In the genomic region with DNA sequence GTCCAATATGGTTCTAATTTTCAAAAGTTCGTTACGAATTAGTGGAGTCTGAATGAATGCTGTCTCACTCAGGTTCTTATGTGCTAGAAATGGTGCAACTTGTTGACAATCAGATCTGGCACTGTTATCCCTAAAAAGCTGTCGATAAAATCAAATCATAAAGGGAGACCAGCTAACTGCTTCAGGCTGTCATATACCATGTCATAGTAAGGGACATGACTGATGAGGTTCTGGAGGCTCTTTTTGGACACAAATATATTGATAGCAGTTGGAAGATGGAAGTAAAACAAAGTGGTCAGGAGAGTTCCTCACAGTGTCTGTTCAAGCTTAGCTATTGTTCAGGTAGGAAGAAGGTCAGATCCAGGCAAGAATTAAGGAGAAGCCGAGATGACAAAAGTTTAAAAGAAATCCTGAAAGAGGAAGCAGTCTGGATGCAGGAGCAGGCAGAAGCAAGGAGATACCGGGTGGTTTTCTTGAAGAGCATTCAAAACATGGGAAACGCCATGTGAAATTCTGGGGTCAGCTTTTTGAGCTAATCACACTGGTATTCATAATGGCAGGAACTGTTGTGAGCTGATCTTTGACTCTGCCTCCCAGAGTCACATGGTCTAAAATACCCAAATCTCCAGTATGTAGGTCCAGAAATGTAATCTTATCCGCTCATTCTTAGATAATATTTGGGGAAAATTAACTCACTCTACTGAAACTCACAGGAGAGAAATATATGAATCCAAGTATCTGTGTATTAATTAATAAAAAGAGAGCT, we compare ENCODE assay signal across 32 cellular contexts. TPM values are rescaled to one million over a fixed set of nuclear protein-coding genes. Genes with fewer than 3 reads are reported as not detected.
"Had no signal": no experiment of that assay in that cellular context is flagged by ENCODE, and none has a peak within 500 bp of the region (broad histone marks: within the 10 kb centered on the region; RNA-seq: fewer than 3 reads in every experiment).

No MANE protein-coding gene starts in this region.

- FAIRE-seq: colon, kidney, small intestine, urothelium cell line had no signal

- H3K27ac ChIP-seq: adrenal gland, dorsolateral prefrontal cortex, lower lobe of right lung, right lobe of liver, thoracic aorta had no signal

- H3K36me3 ChIP-seq: adrenal gland, lower lobe of right lung, right lobe of liver, thoracic aorta had no signal

- DNase-seq: activated CD4-positive, alpha-beta T cell treated with anti-CD3 and anti-CD28 coated beads for 36 hours; activated CD4-positive, alpha-beta T cell treated with anti-CD3 and anti-CD28 coated beads, Interleukin-2, amount 50 U/mL, for 4 hours; activated CD4-positive, CD25-positive, alpha-beta regulatory T cell; activated CD8-positive, alpha-beta memory T cell treated with anti-CD3 and anti-CD28 coated beads for 24 hours; activated effector memory CD4-positive, alpha-beta T cell treated with Interleukin-2 at 50 U/mL for 16 hours; activated naive CD4-positive, alpha-beta T cell treated with anti-CD3 and anti-CD28 coated beads for 36 hours; activated naive CD8-positive, alpha-beta T cell treated with anti-CD3 and anti-CD28 coated beads for 36 hours; adrenal gland; aorta; body of pancreas; dorsolateral prefrontal cortex; effector memory CD8-positive, alpha-beta T cell; foreskin fibroblast; head of caudate nucleus; hypothalamus; immature natural killer cell; kidney; left colon; lower lobe of right lung; naive B cell; posterior cingulate gyrus; right lobe of liver; small intestine; stimulated activated CD4-positive, alpha-beta T cell treated with anti-CD3 and anti-CD28 coated beads, Interleukin-4, amount 100 ng/mL, for 24 hours; T-helper 1 cell; trophoblast cell had no signal

- H3K9me3 ChIP-seq: adrenal gland, body of pancreas, lower lobe of right lung, right lobe of liver, thoracic aorta had no signal

- H3K4me3 ChIP-seq: adrenal gland, body of pancreas, dorsolateral prefrontal cortex, lower lobe of right lung, right lobe of liver, thoracic aorta had no signal

- H3K27me3 ChIP-seq: body of pancreas, dorsolateral prefrontal cortex, right lobe of liver had no signal

- ATAC-seq: activated CD4-positive, alpha-beta T cell treated with anti-CD3 and anti-CD28 coated beads for 36 hours; body of pancreas; effector memory CD8-positive, alpha-beta T cell; esophagus mucosa; left colon; lower lobe of right lung; right lobe of liver; stimulated activated effector memory CD8-positive, alpha-beta T cell treated with anti-CD3 and anti-CD28 coated beads, Interleukin-12 subunit alpha, Interleukin-12 subunit beta, amount 100 ng/mL, for 72 hours had no signal

RNA-seq across cellular contexts. Expression of a gene that starts 9.4 kb away (rescaled TPM):
- total RNA-seq: activated CD4-positive, alpha-beta T cell treated with anti-CD3 and anti-CD28 coated beads for 36 hours; activated naive CD4-positive, alpha-beta T cell treated with anti-CD3 and anti-CD28 coated beads for 36 hours; activated naive CD8-positive, alpha-beta T cell treated with anti-CD3 and anti-CD28 coated beads for 36 hours had no signal
- polyA plus RNA-seq: neural cell had no signal
